28 cellular contexts compared by ENCODE assay signal in the genomic region with DNA sequence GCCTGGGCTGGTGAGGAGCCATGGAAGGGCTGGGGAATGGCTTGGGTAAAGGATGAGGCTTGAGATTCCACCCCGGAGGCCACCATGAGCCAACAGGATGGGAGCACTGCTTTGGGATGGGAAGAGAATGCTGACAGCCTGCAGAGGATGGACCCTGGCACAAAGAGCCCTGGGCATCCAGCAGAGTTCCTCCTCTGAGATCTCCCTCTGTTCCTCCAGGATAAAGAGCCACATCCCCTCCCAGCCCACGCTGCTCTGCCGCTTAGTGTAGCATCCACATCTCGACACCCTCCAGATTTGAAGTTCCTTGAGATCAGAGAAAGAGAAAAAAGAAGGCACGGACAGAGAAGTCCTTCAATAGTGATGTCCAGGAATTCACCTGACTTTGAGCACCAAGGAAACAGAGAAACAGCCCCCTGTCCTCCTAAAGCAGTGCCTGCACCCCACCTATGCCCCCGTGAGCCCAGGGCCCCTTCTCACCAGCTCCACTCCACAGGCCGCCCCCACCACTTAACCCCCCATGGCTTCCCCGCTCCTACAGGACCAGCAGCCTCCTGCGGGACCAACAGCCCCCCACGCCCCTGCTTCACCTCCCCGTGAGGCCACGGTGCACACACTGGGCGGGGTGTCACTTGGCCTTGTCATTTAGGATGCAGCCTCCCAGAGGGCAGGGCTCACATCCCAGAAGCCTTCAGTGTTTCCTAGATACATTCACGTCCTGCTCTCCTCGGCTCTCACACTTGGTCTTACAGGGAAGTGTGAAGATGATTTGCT.
"Had no signal": no experiment of that assay in that cellular context is flagged by ENCODE, and none has a peak within 500 bp of the region (broad histone marks: within the 10 kb centered on the region; RNA-seq: fewer than 3 reads in every experiment).

No MANE protein-coding gene starts in this region.

- H3K27ac Mint-ChIP-seq: dendritic cell treated with granulocyte-macrophage colony-stimulating factor and Interleukin-4, amounts not matched to agents 40 ng/mL and 50 ng/mL, for 4 days; effector memory CD8-positive, alpha-beta T cell; endodermal cell had no signal

- H3K27ac ChIP-seq: colonic mucosa, coronary artery, epithelial cell of prostate, esophagus muscularis mucosa, esophagus squamous epithelium, foreskin keratinocyte, gastrocnemius medialis, gastroesophageal sphincter, heart left ventricle had no signal

- DNase-seq: colonic mucosa; cortex of kidney; dermis blood vessel endothelial cell; dorsolateral prefrontal cortex; effector CD4-positive, alpha-beta T cell; effector CD8-positive, alpha-beta T cell; effector memory CD4-positive, alpha-beta T cell; effector memory CD8-positive, alpha-beta T cell; endodermal cell; erythroblast; esophagus squamous epithelium; foreskin fibroblast; foreskin keratinocyte; foreskin melanocyte; gastrocnemius medialis; glutamatergic neuron; head of caudate nucleus; heart left ventricle had no signal

- H3K27me3 Mint-ChIP-seq: dendritic cell treated with granulocyte-macrophage colony-stimulating factor and Interleukin-4, amounts not matched to agents 40 ng/mL and 50 ng/mL, for 4 days had no signal

- FAIRE-seq: colon, endometrium, endothelial cell of umbilical vein, frontal cortex had no signal

- H3K4me3 ChIP-seq: colonic mucosa, coronary artery, dorsolateral prefrontal cortex, esophagus muscularis mucosa, esophagus squamous epithelium, gastrocnemius medialis, gastroesophageal sphincter, heart left ventricle had no signal

- H3K4me1 Mint-ChIP-seq: endodermal cell had no signal

- H3K27me3 ChIP-seq: colonic mucosa, foreskin keratinocyte, gastrocnemius medialis, gastroesophageal sphincter had no signal

- H3K4me1 ChIP-seq: colonic mucosa, esophagus muscularis mucosa, esophagus squamous epithelium, foreskin keratinocyte, gastrocnemius medialis, gastroesophageal sphincter, heart left ventricle had no signal

- H3K36me3 ChIP-seq: colonic mucosa, esophagus muscularis mucosa, esophagus squamous epithelium, gastrocnemius medialis, gastroesophageal sphincter, heart left ventricle had no signal

- H3K9me3 ChIP-seq: colonic mucosa, esophagus muscularis mucosa, esophagus squamous epithelium, gastrocnemius medialis, gastroesophageal sphincter, heart left ventricle had no signal

- H3K4me3 Mint-ChIP-seq: dendritic cell treated with granulocyte-macrophage colony-stimulating factor and Interleukin-4, amounts not matched to agents 40 ng/mL and 50 ng/mL, for 4 days; effector memory CD8-positive, alpha-beta T cell; endodermal cell had no signal

- H3K9me3 Mint-ChIP-seq: dendritic cell treated with granulocyte-macrophage colony-stimulating factor and Interleukin-4, amounts not matched to agents 40 ng/mL and 50 ng/mL, for 4 days had no signal

- ATAC-seq: effector memory CD8-positive, alpha-beta T cell; esophagus mucosa; foreskin keratinocyte; gastrocnemius medialis; gastroesophageal sphincter; heart left ventricle had no signal
